In the genomic region with DNA sequence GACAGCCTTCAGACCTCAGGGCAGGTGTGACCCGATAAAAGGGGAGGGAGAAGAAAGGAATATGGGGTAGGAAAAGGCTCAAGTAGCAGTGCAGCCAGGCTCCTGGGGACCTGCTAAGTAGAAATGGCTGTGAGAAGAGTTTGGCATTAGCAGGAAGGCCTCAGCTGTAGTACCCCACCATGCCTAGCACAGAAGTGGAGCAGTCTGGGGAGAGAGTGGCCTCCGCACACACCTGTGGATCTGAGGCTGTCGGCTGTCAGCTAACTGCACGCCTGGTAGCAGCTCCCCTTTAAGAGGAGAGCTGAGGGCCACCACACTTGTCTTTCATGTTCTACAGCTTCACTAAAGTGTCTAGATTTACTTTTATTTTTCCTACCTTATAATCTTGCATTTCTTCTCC, we compare ENCODE assay signal across 1 cellular context.
TF ChIP-seq lines count a peak whose summit lies in the region.

No MANE protein-coding gene starts in this region.

TF ChIP-seq in K562, 482 proteins besides CTCF, POLR2A, EP300 and RAD21 (continued from another document):
- TF ChIP-seq, protein P1, sequence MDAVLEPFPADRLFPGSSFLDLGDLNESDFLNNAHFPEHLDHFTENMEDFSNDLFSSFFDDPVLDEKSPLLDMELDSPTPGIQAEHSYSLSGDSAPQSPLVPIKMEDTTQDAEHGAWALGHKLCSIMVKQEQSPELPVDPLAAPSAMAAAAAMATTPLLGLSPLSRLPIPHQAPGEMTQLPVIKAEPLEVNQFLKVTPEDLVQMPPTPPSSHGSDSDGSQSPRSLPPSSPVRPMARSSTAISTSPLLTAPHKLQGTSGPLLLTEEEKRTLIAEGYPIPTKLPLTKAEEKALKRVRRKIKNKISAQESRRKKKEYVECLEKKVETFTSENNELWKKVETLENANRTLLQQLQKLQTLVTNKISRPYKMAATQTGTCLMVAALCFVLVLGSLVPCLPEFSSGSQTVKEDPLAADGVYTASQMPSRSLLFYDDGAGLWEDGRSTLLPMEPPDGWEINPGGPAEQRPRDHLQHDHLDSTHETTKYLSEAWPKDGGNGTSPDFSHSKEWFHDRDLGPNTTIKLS (IDR thresholded peaks at IDR 0.05; ENCODE audit: borderline replicate concordance, low read depth) = no peak
- TF ChIP-seq CBX2 (IDR thresholded peaks at IDR 0.05; ENCODE audit: insufficient read depth, low read length, poor library complexity, severe bottlenecking) (no peak), SIN3B (IDR thresholded peaks at IDR 0.05; ENCODE audit: low read depth) (no peak)
- TF ChIP-seq, protein P2, sequence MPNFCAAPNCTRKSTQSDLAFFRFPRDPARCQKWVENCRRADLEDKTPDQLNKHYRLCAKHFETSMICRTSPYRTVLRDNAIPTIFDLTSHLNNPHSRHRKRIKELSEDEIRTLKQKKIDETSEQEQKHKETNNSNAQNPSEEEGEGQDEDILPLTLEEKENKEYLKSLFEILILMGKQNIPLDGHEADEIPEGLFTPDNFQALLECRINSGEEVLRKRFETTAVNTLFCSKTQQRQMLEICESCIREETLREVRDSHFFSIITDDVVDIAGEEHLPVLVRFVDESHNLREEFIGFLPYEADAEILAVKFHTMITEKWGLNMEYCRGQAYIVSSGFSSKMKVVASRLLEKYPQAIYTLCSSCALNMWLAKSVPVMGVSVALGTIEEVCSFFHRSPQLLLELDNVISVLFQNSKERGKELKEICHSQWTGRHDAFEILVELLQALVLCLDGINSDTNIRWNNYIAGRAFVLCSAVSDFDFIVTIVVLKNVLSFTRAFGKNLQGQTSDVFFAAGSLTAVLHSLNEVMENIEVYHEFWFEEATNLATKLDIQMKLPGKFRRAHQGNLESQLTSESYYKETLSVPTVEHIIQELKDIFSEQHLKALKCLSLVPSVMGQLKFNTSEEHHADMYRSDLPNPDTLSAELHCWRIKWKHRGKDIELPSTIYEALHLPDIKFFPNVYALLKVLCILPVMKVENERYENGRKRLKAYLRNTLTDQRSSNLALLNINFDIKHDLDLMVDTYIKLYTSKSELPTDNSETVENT (CRISPR knock-in tag; IDR thresholded peaks at IDR 0.05) = no peak
